11 cellular contexts compared by ENCODE assay signal in genomic region chr3:185942907-185943306, GRCh38. TPM values are rescaled to one million over a fixed set of nuclear protein-coding genes. Genes with fewer than 3 reads are reported as not detected.
DNase-seq lines count a peak whose midpoint lies in the region; ATAC-seq, FAIRE-seq and TF ChIP-seq lines count a peak whose summit lies in the region.
"Had no signal": no experiment of that assay in that cellular context is flagged by ENCODE, and none has a peak within 500 bp of the region (broad histone marks: within the 10 kb centered on the region; RNA-seq: fewer than 3 reads in every experiment).

No MANE protein-coding gene starts in this region.

- H2BK5ac ChIP-seq in H1 (ENCODE audit: low read depth, low read length): no peak overlapping the region

- H3K4me2 ChIP-seq in H1 (ENCODE audit: insufficient read depth in 1 of 2, low read depth in 2 of 2, low read length in 2 of 2): no peak overlapping the region

- DNase-seq in H1 (ENCODE audit: low read depth in 1 of 2, low spot score in 2 of 2) (no peak), Peyer's patch (no peak), tibial nerve (ENCODE audit: low spot score in 2 of 2) (no peak)
- DNase-seq in effector CD4-positive, alpha-beta T cell: no peak

- H3K9ac ChIP-seq in H1 (replicated peaks in 1 of 4; ENCODE audit: extremely low read depth in 1 of 4, low read depth in 3 of 4, low read length in 3 of 4) (no peak overlapping the region), skeletal muscle tissue (ENCODE audit: low read depth in 1 of 3, low read length in 3 of 3) (peak overlapping the region in 1 of 3 donors; percentile 51)

- H3K4me3 ChIP-seq in H1 (ENCODE audit: extremely low read depth in 1 of 4, insufficient read depth in 2 of 4, low read depth in 3 of 4, low read length in 4 of 4): no peak overlapping the region
- H3K4me3 ChIP-seq in skeletal muscle tissue (ENCODE audit: low read length in 3 of 3): peak overlapping the region in 2 of 3 donors; percentile 42 to 62
- no peak overlapping the region for H3K4me3 ChIP-seq in Peyer's patch
- H3K4me3 ChIP-seq in tibial nerve: no peak overlapping the region
- H3K4me3 ChIP-seq: testis had no signal

- peak overlapping the region; percentile 90 for H2AFZ ChIP-seq in H1 (ENCODE audit: low read length)

- no peak overlapping the region for H4K91ac ChIP-seq in H1 (replicated peaks; ENCODE audit: insufficient read length, low read length)

- H2BK15ac ChIP-seq in H1 (ENCODE audit: low read length): no peak overlapping the region

- peak; percentile 13 for ATAC-seq in GM18868 (IDR thresholded peaks at IDR 0.05; ENCODE audit: unreplicated experiment)
- ATAC-seq in HG03342 (IDR thresholded peaks at IDR 0.05; ENCODE audit: unreplicated experiment): no peak

- no peak overlapping the region for H3K56ac ChIP-seq in H1 (replicated peaks; ENCODE audit: insufficient read length, low read depth, low read length)

- H3K27me3 Mint-ChIP-seq in IgD-negative memory B cell: no peaks in the 10 kb centered on the region
- H3K27me3 Mint-ChIP-seq: activated naive CD8-positive, alpha-beta T cell had no signal

- no peaks in the 10 kb centered on the region for H4K20me1 ChIP-seq in H1 (replicated peaks in 1 of 2; ENCODE audit: control insufficient read depth in 1 of 2, insufficient read depth in 2 of 2, low read length in 2 of 2)

- H2BK20ac ChIP-seq in H1 (ENCODE audit: low read length): no peak overlapping the region

- H3K36me3 ChIP-seq in H1 (ENCODE audit: control insufficient read depth in 2 of 4, insufficient read depth in 4 of 4, low read length in 3 of 4) (no peaks in the 10 kb centered on the region), skeletal muscle tissue (ENCODE audit: control insufficient read depth in 3 of 3, insufficient read depth in 3 of 3, low read length in 3 of 3) (no peaks in the 10 kb centered on the region), Peyer's patch (no peaks in the 10 kb centered on the region), tibial nerve (no peaks in the 10 kb centered on the region)

- H3K27me3 ChIP-seq in H1 (replicated peaks in 1 of 4; ENCODE audit: control insufficient read depth in 3 of 4, extremely low read depth in 1 of 4, insufficient read depth in 3 of 4, low read length in 3 of 4): no peaks in the 10 kb centered on the region
- H3K27me3 ChIP-seq in skeletal muscle tissue (ENCODE audit: control insufficient read depth in 3 of 3, insufficient read depth in 3 of 3, low read length in 3 of 3): no peaks in the 10 kb centered on the region
- no peaks in the 10 kb centered on the region for H3K27me3 ChIP-seq in Peyer's patch
- peaks cover 0 to 4% of the 10 kb centered on the region in 2 donors for H3K27me3 ChIP-seq in tibial nerve
- H3K27me3 ChIP-seq: testis had no signal

- peaks cover 13 to 24% (median 13%) of the 10 kb centered on the region in 3 donors for H3K4me1 Mint-ChIP-seq in IgD-negative memory B cell

- peaks cover 0 to 1% (median 1%) of the 10 kb centered on the region in 3 donors for H3K9me3 Mint-ChIP-seq in IgD-negative memory B cell
- H3K9me3 Mint-ChIP-seq: memory B cell had no signal

- WGBS in H1 (ENCODE audit: extremely low coverage in 1 of 2, insufficient coverage in 1 of 2, insufficient read length in 1 of 2, insufficient replicate concordance in 2 of 2, low coverage in 1 of 2, low lambda C conversion rate in 2 of 2, missing lambda C conversion rate in 1 of 2), 2 experiments: 88% methylated on average over 4 of the region's 4 CpGs; no CpG with 5 or more reads in 1 of the 2 experiments
- 85% methylated on average over 4 of the region's 4 CpGs for WGBS in tibial nerve, 2 donors

- CTCF ChIA-PET in H1 (lab: Charles Lee; ENCODE audit: partially characterized antibody): interaction anchor here (0.6 to 4.3 kb wide), 47 partner anchors 10 to 1171 kb away, joined by 3 to 62 read pairs (median 4); no protein-coding TSS in a partner anchor

- H3K14ac ChIP-seq in H1 (ENCODE audit: insufficient read length): no peak overlapping the region

- H3K36me3 Mint-ChIP-seq in IgD-negative memory B cell: no peaks in the 10 kb centered on the region
- H3K36me3 Mint-ChIP-seq: memory B cell had no signal

- H3K18ac ChIP-seq in H1 (ENCODE audit: extremely low read depth, low read length): no peak overlapping the region

- no peak overlapping the region for H2BK12ac ChIP-seq in H1 (ENCODE audit: low read depth, low read length)

- H2BK120ac ChIP-seq in H1 (replicated peaks; ENCODE audit: low read depth, low read length): no peak overlapping the region

- H3K27ac Mint-ChIP-seq in IgD-negative memory B cell: peak overlapping the region in 2 of 3 donors; percentile 26 to 71
- H3K27ac Mint-ChIP-seq: activated naive CD8-positive, alpha-beta T cell; memory B cell had no signal

- H3K4me1 ChIP-seq in H1 (replicated peaks in 1 of 4; ENCODE audit: control insufficient read depth in 3 of 4, insufficient read depth in 4 of 4, low read length in 3 of 4) (peaks cover 0 to 2% (median 0%) of the 10 kb centered on the region in 4 experiments; a peak in 1 of 7 replicates), skeletal muscle tissue (ENCODE audit: control insufficient read depth in 3 of 3, insufficient read depth in 3 of 3, low read length in 3 of 3) (peaks cover 10 to 12% (median 11%) of the 10 kb centered on the region in 3 donors), Peyer's patch (peaks cover 0 to 4% (median 2%) of the 10 kb centered on the region in 4 donors), tibial nerve (peaks cover 0 to 11% (median 0%) of the 10 kb centered on the region in 4 donors)
- H3K4me1 ChIP-seq: testis had no signal

- TF ChIP-seq RAD21 in H1 (IDR thresholded peaks at IDR 0.05 in 1 of 2, conservative IDR thresholded peaks at IDR 0.05 in 1 of 2; ENCODE audit: low read depth in 2 of 2, low read length in 2 of 2): no peak

- TF ChIP-seq POLR2A in H1 (IDR thresholded peaks at IDR 0.05; ENCODE audit: control extremely low read depth in 1 of 2, low read depth in 2 of 2, low read length in 2 of 2) (no peak), Peyer's patch (IDR thresholded peaks at IDR 0.05) (no peak), tibial nerve (IDR thresholded peaks at IDR 0.05) (no peak)

- H2AK5ac ChIP-seq in H1 (ENCODE audit: low read depth, low read length): no peak overlapping the region

- no peaks in the 10 kb centered on the region; a peak in 1 of 4 replicates for H3K9me3 ChIP-seq in H1 (ENCODE audit: insufficient read depth in 2 of 2, low read depth in 1 of 2, low read length in 1 of 2)
- no peaks in the 10 kb centered on the region for H3K9me3 ChIP-seq in skeletal muscle tissue (ENCODE audit: control insufficient read depth in 3 of 3, low read length in 3 of 3)
- no peaks in the 10 kb centered on the region for H3K9me3 ChIP-seq in Peyer's patch
- H3K9me3 ChIP-seq in tibial nerve: no peaks in the 10 kb centered on the region
- H3K9me3 ChIP-seq: testis had no signal

- H3K23ac ChIP-seq in H1 (ENCODE audit: insufficient read length): no peak overlapping the region

- H3K4ac ChIP-seq in H1 (replicated peaks; ENCODE audit: insufficient read length, low read depth, low read length): no peak overlapping the region

- H3K79me1 ChIP-seq in H1 (ENCODE audit: low read depth, low read length): no peaks in the 10 kb centered on the region; the same call in 1 of the 2 replicates

- H3K27ac ChIP-seq in H1 (ENCODE audit: low read depth, low read length) (no peak overlapping the region), skeletal muscle tissue (ENCODE audit: low read depth, low read length) (peak overlapping the region; percentile 38), Peyer's patch (no peak overlapping the region), tibial nerve (peak overlapping the region in 2 of 4 donors; percentile 32 to 47)

- H4K5ac ChIP-seq in H1 (ENCODE audit: insufficient read length, low read depth, low read length): no peak overlapping the region

- no peaks in the 10 kb centered on the region for H3K79me2 ChIP-seq in H1 (ENCODE audit: control insufficient read depth in 1 of 2, insufficient read depth in 2 of 2, low read length in 2 of 2)

- TF ChIP-seq EP300 in H1 (IDR thresholded peaks at IDR 0.05; ENCODE audit: borderline replicate concordance in 1 of 2, low read depth in 2 of 2, low read length in 2 of 2) (no peak), tibial nerve (IDR thresholded peaks at IDR 0.05) (no peak)

- TF ChIP-seq CTCF in H1 (IDR thresholded peaks at IDR 0.05; ENCODE audit: control extremely low read depth in 1 of 3, insufficient read depth in 1 of 3, low read depth in 1 of 3, low read length in 3 of 3) (no peak), Peyer's patch (IDR thresholded peaks at IDR 0.05) (no peak), tibial nerve (IDR thresholded peaks at IDR 0.05) (no peak)

- H4K8ac ChIP-seq in H1 (ENCODE audit: extremely low read depth, insufficient read depth, low read length): no peak overlapping the region

- peak overlapping the region in 3 of 4 donors; percentile 21 to 90 (median 52) for H3K4me3 Mint-ChIP-seq in IgD-negative memory B cell

- POLR2A ChIA-PET in H1 (lab: Charles Lee; ENCODE audit: partially characterized antibody): interaction anchor here (0.9 to 2.3 kb wide), 8 partner anchors 8 to 841 kb away, joined by 3 to 9 read pairs (median 4); no protein-coding TSS in a partner anchor

- H3K23me2 ChIP-seq in H1 (ENCODE audit: low read depth, low read length): peaks cover 3% of the 10 kb centered on the region; the same call in 1 of the 2 replicates

- FAIRE-seq in H1 (lab: Jason Lieb, UNC): no peak

TF ChIP-seq in H1, 55 proteins besides CTCF, POLR2A, EP300 and RAD21 (continues in another document):
- TF ChIP-seq TAF1 (IDR thresholded peaks at IDR 0.05; ENCODE audit: low read depth, low read length) (no peak), BRCA1 (IDR thresholded peaks at IDR 0.05; ENCODE audit: low read depth, low read length) (no peak), CEBPB (IDR thresholded peaks at IDR 0.05; ENCODE audit: low read depth, low read length) (no peak), NRF1 (IDR thresholded peaks at IDR 0.05; ENCODE audit: low read depth, low read length) (no peak), RFX5 (IDR thresholded peaks at IDR 0.05; ENCODE audit: borderline replicate concordance, low read depth, low read length) (no peak), POU5F1 (IDR thresholded peaks at IDR 0.05; ENCODE audit: low read depth, low read length) (no peak)

RNA-seq across cellular contexts. Expression of gene TRA2B, which starts 5.1 kb away (rescaled TPM):
- polyA plus RNA-seq in IgD-negative memory B cell: 358 TPM
- 267 and 274 TPM in 2 replicates for total RNA-seq in H1 (2021; fragmentation: NEBNext Ultra II Directional; extraction: Animal tissue kit (Norgen Biotek cat#: 25700))
- 206 and 251 TPM in 2 replicates for polyA plus RNA-seq in H1 (2011; rRNA removed)
- 276 TPM for polyA plus RNA-seq in H1 (2011; cell fraction: cytosol; rRNA removed)
- polyA plus RNA-seq in H1 (2011; cell fraction: nucleus; rRNA removed): 182 TPM
- 251 to 314 TPM (median 271 TPM) in 4 replicates for polyA plus RNA-seq in H1 (2012, experiment 1 of 2)
- polyA plus RNA-seq in H1 (2012, experiment 2 of 2): 66.5 TPM
- polyA plus RNA-seq in H1 (2013, experiment 1 of 2): 261 TPM
- 258 TPM for polyA plus RNA-seq in H1 (2013, experiment 2 of 2)
- 233 and 288 TPM in 2 replicates for polyA minus RNA-seq in H1 (2011; rRNA and poly(A)+ RNA removed)
- polyA minus RNA-seq in H1 (2011; cell fraction: cytosol; rRNA and poly(A)+ RNA removed): 376 TPM
- 505 TPM for polyA minus RNA-seq in H1 (2011; cell fraction: nucleus; rRNA and poly(A)+ RNA removed)
- 136 TPM for total RNA-seq in skeletal muscle tissue
- 100 to 1,000 TPM; 117 to 217 (median 144) TPM for total RNA-seq in Peyer's patch
- 100 to 1,000 TPM; 134 to 216 (median 201) TPM for total RNA-seq in tibial nerve

Comparison
In these comparisons a context has a peak if more than half of its experiments do, and no peak if none do; other contexts are left out.
1. H3K4me3 ChIP-seq: peak in skeletal muscle tissue (2 of 3); none in H1 (0 of 4), Peyer's patch (0 of 4) and tibial nerve (0 of 4).